Comparison of ENCODE assay signal across 3 cellular contexts in genomic region chr10:32621969-32622368, GRCh38.
"Had no signal": no experiment of that assay in that cellular context is flagged by ENCODE, and none has a peak within 500 bp of the region (broad histone marks: within the 10 kb centered on the region; RNA-seq: fewer than 3 reads in every experiment).

No MANE protein-coding gene starts in this region.

- DNase-seq: GDM1, GF-D8 had no signal

- ATAC-seq: GM12878 had no signal

- H3K4me3 ChIP-seq: GM12878 had no signal
